6 cellular contexts compared by ENCODE assay signal in the genomic region with DNA sequence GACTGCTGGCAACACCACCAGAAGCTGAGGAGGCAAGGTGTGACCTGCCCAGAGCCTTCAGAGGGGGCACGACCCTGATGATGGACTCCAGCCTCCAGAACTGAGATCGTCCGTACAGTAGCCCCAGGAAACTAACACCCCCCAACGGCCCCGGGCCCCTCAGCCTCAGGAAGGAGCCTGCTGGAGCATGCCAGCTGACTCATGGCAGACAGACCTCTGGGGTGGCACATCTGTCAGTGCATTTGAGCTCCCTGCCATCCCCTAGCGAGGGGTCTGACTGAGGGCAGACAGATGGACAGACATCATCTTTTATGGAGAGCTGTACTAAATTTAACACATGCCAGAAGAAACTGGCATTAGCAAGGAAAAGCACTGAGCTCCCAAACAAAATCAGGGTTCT. TPM values are rescaled to one million over a fixed set of nuclear protein-coding genes. Genes with fewer than 3 reads are reported as not detected.
"Had no signal": no experiment of that assay in that cellular context is flagged by ENCODE, and none has a peak within 500 bp of the region (broad histone marks: within the 10 kb centered on the region; RNA-seq: fewer than 3 reads in every experiment).

No MANE protein-coding gene starts in this region.

RNA-seq across cellular contexts. Expression of a gene that starts 12.4 kb away (rescaled TPM):
- total RNA-seq: MCF 10A had no signal

RNA-seq across cellular contexts. Expression of a gene that starts 22.0 kb away (rescaled TPM):
- total RNA-seq: LHCN-M2, MCF 10A, NCI-H460, OCI-LY7, PC-9, SK-MEL-5 had no signal
